16 cellular contexts compared by ENCODE assay signal in the genomic region with DNA sequence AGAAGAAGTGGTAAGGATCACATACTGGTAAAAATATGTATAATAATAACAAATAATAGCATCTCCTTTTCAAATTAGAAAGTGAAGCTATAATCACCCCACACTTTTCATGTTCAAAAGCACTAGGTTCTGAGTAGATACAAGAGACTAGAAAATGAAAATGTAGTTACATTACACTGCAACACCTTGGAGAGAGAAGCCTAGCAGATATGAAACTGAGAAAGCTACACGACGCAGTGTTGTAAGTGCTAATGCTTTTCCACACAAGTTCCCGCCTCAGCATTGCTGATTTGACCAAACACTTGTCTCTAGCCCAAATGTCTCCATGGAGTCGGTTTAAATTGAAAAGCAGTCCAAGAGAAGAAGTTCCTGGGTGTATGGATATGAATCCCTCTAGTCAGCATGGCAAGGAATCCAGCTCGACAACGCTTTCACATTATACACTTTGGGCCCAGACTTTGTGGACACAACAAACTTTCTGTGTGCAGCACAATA. TPM values are rescaled to one million over a fixed set of nuclear protein-coding genes. Genes with fewer than 3 reads are reported as not detected.
A peak's percentile ranks its signal among the peaks of the same experiment; 100 is the strongest.
DNase-seq lines count a peak whose midpoint lies in the region; ATAC-seq and TF ChIP-seq lines count a peak whose summit lies in the region.
"Had no signal": no experiment of that assay in that cellular context is flagged by ENCODE, and none has a peak within 500 bp of the region (broad histone marks: within the 10 kb centered on the region; RNA-seq: fewer than 3 reads in every experiment).

No MANE protein-coding gene starts in this region.

- no peaks in the 10 kb centered on the region for H3K36me3 Mint-ChIP-seq in neural progenitor cell
- H3K36me3 Mint-ChIP-seq in activated CD4-positive, alpha-beta T cell treated with anti-CD3 and anti-CD28 coated beads, Interleukin-2, amount 10 ng/mL, durations not matched to agents 7 days and 5 days (ENCODE audit: low read depth) = no peaks in the 10 kb centered on the region

- H4K20me1 ChIP-seq in neural progenitor cell (ENCODE audit: low read depth) = no peaks in the 10 kb centered on the region

- peak overlapping the region; percentile 23 for H3K4me3 ChIP-seq in AG09309 (ENCODE audit: control insufficient read depth, low read depth, low read length)
- peak overlapping the region; percentile 73 for H3K4me3 ChIP-seq in astrocyte of the spinal cord (ENCODE audit: low read depth, low read length)
- no peak overlapping the region for H3K4me3 ChIP-seq in neural progenitor cell
- H3K4me3 ChIP-seq: prostate gland had no signal

- H3K9ac ChIP-seq in neural progenitor cell = no peak overlapping the region

- peaks cover 97% of the 10 kb centered on the region for H3K27me3 ChIP-seq in neural progenitor cell

- no peak overlapping the region for H3K4me2 ChIP-seq in neural progenitor cell

- no peaks in the 10 kb centered on the region for H3K79me2 ChIP-seq in neural progenitor cell (ENCODE audit: low read depth)

- no peak overlapping the region for H3K27ac Mint-ChIP-seq in neural progenitor cell
- no peak overlapping the region for H3K27ac Mint-ChIP-seq in activated CD4-positive, alpha-beta T cell treated with anti-CD3 and anti-CD28 coated beads, Interleukin-2, amount 10 ng/mL, durations not matched to agents 7 days and 5 days
- H3K27ac Mint-ChIP-seq: activated B cell treated with CpG ODN at 0.5 μM for 24 hours; activated T-helper 2 cell treated with anti-CD3 and anti-CD28 coated beads, Interferon-gamma antibody, Interleukin-2, Interleukin-4, amounts not matched to agents 10 μg/mL and 5 μg/mL and 100 μg/mL, durations not matched to agents 14 hours and 24 hours and 36 hours had no signal

- H3K4me1 Mint-ChIP-seq in neural progenitor cell = peaks cover 18% of the 10 kb centered on the region
- no peaks in the 10 kb centered on the region for H3K4me1 Mint-ChIP-seq in activated CD4-positive, alpha-beta T cell treated with anti-CD3 and anti-CD28 coated beads, Interleukin-2, amount 10 ng/mL, durations not matched to agents 7 days and 5 days
- H3K4me1 Mint-ChIP-seq: activated B cell treated with CpG ODN at 0.5 μM for 24 hours had no signal

- POLR2A ChIA-PET in activated CD4-positive, alpha-beta T cell treated with anti-CD3 and anti-CD28 coated beads, Interleukin-2, amount 10 ng/mL, durations not matched to agents 7 days and 5 days (lab: Charles Lee) = no interaction called here

- H2AFZ ChIP-seq in neural progenitor cell (replicated peaks) = no peak overlapping the region

- peaks cover 33% of the 10 kb centered on the region for H3K27me3 Mint-ChIP-seq in neural progenitor cell (ENCODE audit: insufficient read depth, low read depth)
- peaks cover 22% of the 10 kb centered on the region for H3K27me3 Mint-ChIP-seq in activated CD4-positive, alpha-beta T cell treated with anti-CD3 and anti-CD28 coated beads, Interleukin-2, amount 10 ng/mL, durations not matched to agents 7 days and 5 days

- H3K9me3 ChIP-seq in neural progenitor cell (ENCODE audit: low read depth) = no peaks in the 10 kb centered on the region
- H3K9me3 ChIP-seq: prostate gland had no signal

- H3K4me3 Mint-ChIP-seq in neural progenitor cell = peak overlapping the region; percentile 56
- no peak overlapping the region for H3K4me3 Mint-ChIP-seq in activated CD4-positive, alpha-beta T cell treated with anti-CD3 and anti-CD28 coated beads, Interleukin-2, amount 10 ng/mL, durations not matched to agents 7 days and 5 days
- H3K4me3 Mint-ChIP-seq: activated B cell treated with CpG ODN at 0.5 μM for 24 hours had no signal

- H3K9me3 Mint-ChIP-seq in neural progenitor cell = no peaks in the 10 kb centered on the region
- H3K9me3 Mint-ChIP-seq in activated CD4-positive, alpha-beta T cell treated with anti-CD3 and anti-CD28 coated beads, Interleukin-2, amount 10 ng/mL, durations not matched to agents 7 days and 5 days = no peaks in the 10 kb centered on the region
- H3K9me3 Mint-ChIP-seq: activated B cell treated with CpG ODN at 0.5 μM for 24 hours; activated T-helper 2 cell treated with anti-CD3 and anti-CD28 coated beads, Interferon-gamma antibody, Interleukin-2, Interleukin-4, amounts not matched to agents 10 μg/mL and 5 μg/mL and 100 μg/mL, durations not matched to agents 14 hours and 24 hours and 36 hours had no signal

- peak; percentile 48 for ATAC-seq in GM21390 (IDR thresholded peaks at IDR 0.05; ENCODE audit: unreplicated experiment)
- no peak for ATAC-seq in HG02610 (IDR thresholded peaks at IDR 0.05; ENCODE audit: unreplicated experiment)

- in situ Hi-C loops in astrocyte of the spinal cord (cut with HindIII; ENCODE audit: low sequenced_read_pairs) = no loop called here

- no peaks in the 10 kb centered on the region for H3F3A ChIP-seq in neural progenitor cell (ENCODE audit: low read depth)

- TF ChIP-seq CTCF in AG09309 (IDR thresholded peaks at IDR 0.05; ENCODE audit: control insufficient read depth, insufficient read depth, low read depth, low read length, missing control alignments) (no peak), astrocyte of the spinal cord (IDR thresholded peaks at IDR 0.05; ENCODE audit: low read depth, low read length) (no peak), neural progenitor cell (IDR thresholded peaks at IDR 0.05) (no peak), GM20000 (IDR thresholded peaks at IDR 0.05; ENCODE audit: extremely low read depth, missing control alignments) (no peak)

- CTCF ChIA-PET in activated CD4-positive, alpha-beta T cell treated with anti-CD3 and anti-CD28 coated beads, Interleukin-2, amount 10 ng/mL, durations not matched to agents 7 days and 5 days (lab: Charles Lee) = interaction anchor here (0.9 kb wide), 1 partner anchor 44 kb away, joined by 3 read pairs; no protein-coding TSS in a partner anchor

- no peak overlapping the region for H3K27ac ChIP-seq in neural progenitor cell
- H3K27ac ChIP-seq: prostate gland, RWPE1 had no signal

- no peaks in the 10 kb centered on the region for H3K36me3 ChIP-seq in neural progenitor cell
- H3K36me3 ChIP-seq: prostate gland had no signal

- H3K4me1 ChIP-seq in neural progenitor cell = no peaks in the 10 kb centered on the region
- H3K4me1 ChIP-seq: prostate gland had no signal

- DNase-seq in AG09309 (ENCODE audit: low read depth) = no peak
- DNase-seq in astrocyte of the spinal cord (ENCODE audit: low read depth, low spot score) = peak; percentile 12
- no peak for DNase-seq in neural progenitor cell (ENCODE audit: low spot score)
- no peak for DNase-seq in activated CD4-positive, alpha-beta T cell treated with anti-CD3 and anti-CD28 coated beads, Interleukin-2, amount 10 ng/mL, durations not matched to agents 7 days and 5 days
- DNase-seq in HPDE6-E6E7 (ENCODE audit: extremely low spot score) = no peak
- no peak for DNase-seq in GM20000 (ENCODE audit: low spot score)
- DNase-seq: activated B cell treated with CpG ODN at 0.5 μM for 24 hours, dermis blood vessel endothelial cell, NCI-H1092 had no signal

RNA-seq across cellular contexts. Expression of a gene that starts 1.7 kb away (rescaled TPM):
- total RNA-seq in neural progenitor cell (ENCODE audit: low replicate concordance) = 0.54 and 0.56 TPM in 2 replicates
- total RNA-seq in activated CD4-positive, alpha-beta T cell treated with anti-CD3 and anti-CD28 coated beads, Interleukin-2, amount 10 ng/mL, durations not matched to agents 7 days and 5 days = not detected
- total RNA-seq: activated B cell treated with CpG ODN at 0.5 μM for 24 hours; activated CD8-positive, alpha-beta memory T cell treated with anti-CD3 and anti-CD28 coated beads for 36 hours; activated T-helper 2 cell treated with anti-CD3 and anti-CD28 coated beads, Interferon-gamma antibody, Interleukin-2, Interleukin-4, amounts not matched to agents 10 μg/mL and 5 μg/mL and 100 μg/mL, durations not matched to agents 14 hours and 24 hours and 36 hours; T-helper 1 cell treated with Interleukin-12 subunit alpha and Interleukin-12 subunit beta and Interleukin-4 antibody, amounts not matched to agents 30 ng/mL and 1 ng/mL, for 36 hours had no signal
